Comparison of ENCODE assay signal across 15 cellular contexts in genomic region chr15:62584301-62585235, GRCh38.
"Had no signal": no experiment of that assay in that cellular context is flagged by ENCODE, and none has a peak within 500 bp of the region (broad histone marks: within the 10 kb centered on the region; RNA-seq: fewer than 3 reads in every experiment).

No MANE protein-coding gene starts in this region.

- DNase-seq: activated CD4-positive, alpha-beta memory T cell treated with anti-CD3 and anti-CD28 coated beads for 36 hours; activated CD4-positive, alpha-beta T cell treated with anti-CD3 and anti-CD28 coated beads for 36 hours; activated CD8-positive, alpha-beta memory T cell treated with anti-CD3 and anti-CD28 coated beads, Interleukin-2, amount 10 ng/mL, durations not matched to agents 7 days and 5 days; activated naive CD4-positive, alpha-beta T cell treated with anti-CD3 and anti-CD28 coated beads for 36 hours; activated T-cell treated with anti-CD3 and anti-CD28 coated beads, Interleukin-2, amount 50 U/mL, for 1 hour; caudate nucleus; hypothalamus; immature natural killer cell; mammary epithelial cell; pancreas; stimulated activated CD4-positive, alpha-beta T cell treated with anti-CD3 and anti-CD28 coated beads, Interleukin-2, amount 100 ng/mL, for 48 hours; T-helper 17 cell; WERI-Rb-1 had no signal

- H3K27me3 ChIP-seq: pancreas had no signal

- ATAC-seq: activated CD4-positive, alpha-beta T cell treated with anti-CD3 and anti-CD28 coated beads for 36 hours; activated CD8-positive, alpha-beta memory T cell treated with anti-CD3 and anti-CD28 coated beads, Interleukin-2, amount 10 ng/mL, durations not matched to agents 7 days and 5 days; esophagus mucosa; pancreas; stimulated activated memory B cell treated with anti-CD40 and anti-IgM and Interleukin-4, amounts not matched to agents 10 μg/mL and 1 μg/mL and 100 μg/mL, for 72 hours; T-helper 17 cell had no signal

- H3K36me3 ChIP-seq: pancreas, WERI-Rb-1 had no signal

- H3K4me1 ChIP-seq: pancreas had no signal

- H3K9me3 ChIP-seq: pancreas had no signal

- H3K27ac ChIP-seq: pancreas, WERI-Rb-1 had no signal

- H3K4me3 ChIP-seq: pancreas had no signal
